Comparison of ENCODE assay signal across 1 cellular context in the genomic region with DNA sequence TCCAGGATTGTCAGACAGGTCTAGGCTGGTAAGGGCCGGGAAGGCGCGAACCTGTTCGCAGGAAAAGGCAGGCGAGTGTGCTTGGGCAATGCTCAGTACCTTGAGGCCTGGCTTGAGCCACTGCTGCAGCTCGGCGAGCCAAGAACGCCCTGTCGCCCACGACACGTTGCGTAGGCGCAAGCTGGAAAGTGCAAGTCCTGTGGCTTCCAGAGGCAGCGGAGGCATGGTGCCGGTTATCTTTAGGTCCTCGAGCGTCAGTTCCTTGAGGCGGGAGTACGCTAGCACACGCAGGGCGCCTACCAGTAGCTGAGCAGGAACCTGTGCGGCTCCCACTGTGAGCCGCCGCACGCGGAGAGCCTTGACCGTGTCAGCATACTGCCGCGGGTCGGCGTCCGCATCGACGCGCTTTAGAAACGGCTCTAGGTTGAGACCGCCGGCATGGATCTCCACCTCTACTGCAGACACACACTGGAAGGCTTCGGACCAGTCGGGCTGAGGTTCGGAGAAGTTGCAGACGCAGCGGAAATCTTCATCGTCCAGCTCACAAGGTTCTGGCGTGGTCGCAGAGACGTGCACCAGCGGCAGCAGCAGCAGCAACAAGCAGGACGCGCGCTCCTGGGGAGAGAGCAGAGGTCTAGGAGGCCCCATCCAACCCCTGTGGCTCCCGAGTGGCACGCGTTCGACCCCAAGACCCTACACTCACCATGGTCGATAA.
TF ChIP-seq lines count a peak whose summit lies in the region.

No MANE protein-coding gene starts in this region.

TF ChIP-seq in A549, 52 proteins besides CTCF, POLR2A, EP300 and RAD21 (continued from another document):
- TF ChIP-seq MYC (IDR thresholded peaks at IDR 0.05; ENCODE audit: borderline replicate concordance, low read length) (no peak), RCOR1 (IDR thresholded peaks at IDR 0.05; ENCODE audit: low read depth, low read length) (no peak)
